33 cellular contexts compared by ENCODE assay signal in genomic region chr7:154587812-154588211, GRCh38.
DNase-seq lines count a peak whose midpoint lies in the region; ATAC-seq and TF ChIP-seq lines count a peak whose summit lies in the region.
"Had no signal": no experiment of that assay in that cellular context is flagged by ENCODE, and none has a peak within 500 bp of the region (broad histone marks: within the 10 kb centered on the region; RNA-seq: fewer than 3 reads in every experiment).

No MANE protein-coding gene starts in this region.

- H3K4me3 ChIP-seq in lung, result no peak overlapping the region
- H3K4me3 ChIP-seq in ascending aorta, result no peak overlapping the region
- H3K4me3 ChIP-seq: BLaER1, esophagus squamous epithelium, HAP-1, heart left ventricle, right lobe of liver, SJSA1, spleen, thyroid gland, vagina had no signal

- in situ Hi-C loops in KBM-7 (cut with MboI; ENCODE audit: low pct_unique_long_range_greater_than_20kb, low sequenced_read_pairs), result no loop called here

- intact Hi-C loops in ascending aorta (cut with DNase I), result no loop called here

- H3K27me3 ChIP-seq in lung (ENCODE audit: control insufficient read depth, insufficient read depth), result no peaks in the 10 kb centered on the region
- H3K27me3 ChIP-seq in ascending aorta, result no peaks in the 10 kb centered on the region
- H3K27me3 ChIP-seq: BLaER1, esophagus squamous epithelium, foreskin keratinocyte, heart left ventricle, neutrophil, right lobe of liver, SJSA1, spleen, thyroid gland, vagina had no signal

- TF ChIP-seq CTCF in lung (IDR thresholded peaks at IDR 0.05; ENCODE audit: control extremely low read depth, extremely low read depth) (no peak), ascending aorta (IDR thresholded peaks at IDR 0.05) (no peak)

- ATAC-seq in lung (ENCODE audit: insufficient read depth, low FRiP score), result no peak
- ATAC-seq in HG03108 (IDR thresholded peaks at IDR 0.05; ENCODE audit: unreplicated experiment), result no peak
- ATAC-seq: activated CD8-positive, alpha-beta memory T cell treated with anti-CD3 and anti-CD28 coated beads, Interleukin-2, amount 10 ng/mL, durations not matched to agents 7 days and 5 days; activated naive CD8-positive, alpha-beta T cell treated with anti-CD3 and anti-CD28 coated beads, Interleukin-2, amount 50 U/mL, for 24 hours; activated T-cell treated with anti-CD3 and anti-CD28 coated beads, Interleukin-2, amount 50 U/mL, for 4 hours; foreskin keratinocyte; heart left ventricle; HepG2; right lobe of liver; stimulated activated naive CD8-positive, alpha-beta T cell treated with anti-CD3 and anti-CD28 coated beads, Interleukin-15, amount 100 ng/mL, for 72 hours had no signal

- WGBS in lung, 2 donors, result 82 to 90% methylated on average over 7 to 8 of the region's 8 CpGs

- H3K27ac ChIP-seq in lung (ENCODE audit: low read depth in 1 of 2, low read length in 1 of 2) (no peak overlapping the region), ascending aorta (no peak overlapping the region)
- H3K27ac ChIP-seq: BLaER1, esophagus squamous epithelium, foreskin keratinocyte, heart left ventricle, neutrophil, right lobe of liver, RWPE1, SJSA1, spleen, thyroid gland, vagina had no signal

- H3K4me1 ChIP-seq in lung (ENCODE audit: control insufficient read depth in 2 of 2, insufficient read depth in 2 of 2, low read length in 2 of 2), result no peaks in the 10 kb centered on the region
- H3K4me1 ChIP-seq in ascending aorta, result no peaks in the 10 kb centered on the region
- H3K4me1 ChIP-seq: BLaER1, esophagus squamous epithelium, foreskin keratinocyte, HAP-1, heart left ventricle, right lobe of liver, SJSA1, spleen, thyroid gland, vagina had no signal

- H3K9me3 ChIP-seq in lung (ENCODE audit: control insufficient read depth in 2 of 2, insufficient read depth in 1 of 2, low read length in 1 of 2), result peaks cover 0 to 3% of the 10 kb centered on the region in 2 donors
- no peaks in the 10 kb centered on the region for H3K9me3 ChIP-seq in ascending aorta
- H3K9me3 ChIP-seq: BLaER1, HAP-1, neutrophil, right lobe of liver, thyroid gland, vagina had no signal

- H3K36me3 ChIP-seq in lung (ENCODE audit: control insufficient read depth in 2 of 2, insufficient read depth in 2 of 2, low read length in 2 of 2), result no peaks in the 10 kb centered on the region
- H3K36me3 ChIP-seq in ascending aorta, result no peaks in the 10 kb centered on the region
- H3K36me3 ChIP-seq: BLaER1, esophagus squamous epithelium, HAP-1, heart left ventricle, neutrophil, right lobe of liver, SJSA1, spleen, thyroid gland, vagina had no signal

- DNase-seq in COLO668 (lab: John Stamatoyannopoulos, UW; ENCODE audit: unreplicated experiment) (peak; percentile 6), NCI-H1436 (lab: John Stamatoyannopoulos, UW) (peak; percentile 92), NCI-H774 (lab: John Stamatoyannopoulos, UW) (peak; percentile 43), lung (ENCODE audit: low spot score) (peak; percentile 23), ascending aorta (ENCODE audit: low spot score in 2 of 2) (no peak), KBM-7 (no peak)
- DNase-seq: activated CD4-positive, alpha-beta T cell treated with anti-CD3 and anti-CD28 coated beads, Interleukin-2, amount 50 U/mL, for 1 hour; activated CD4-positive, CD25-positive, alpha-beta regulatory T cell; activated CD8-positive, alpha-beta memory T cell treated with anti-CD3 and anti-CD28 coated beads, Interleukin-2, amount 10 ng/mL, durations not matched to agents 7 days and 5 days; activated naive CD8-positive, alpha-beta T cell treated with anti-CD3 and anti-CD28 coated beads, Interleukin-2, amount 50 U/mL, for 24 hours; activated T-cell treated with anti-CD3 and anti-CD28 coated beads, Interleukin-2, amount 50 U/mL, for 4 hours; central memory CD4-positive, alpha-beta T cell; esophagus squamous epithelium; foreskin keratinocyte; heart left ventricle; Karpas-422; naive B cell; NCI-H187; NCI-H2227 treated with DMSO at 0.1 percent for 48 hours; NCI-H82; right lobe of liver; spleen; stimulated activated CD4-positive, alpha-beta T cell treated with anti-CD3 and anti-CD28 coated beads, Interleukin-2, amount 100 ng/mL, for 24 hours; stimulated activated naive CD8-positive, alpha-beta T cell treated with anti-CD3 and anti-CD28 coated beads, Interleukin-15, amount 100 ng/mL, for 72 hours; thyroid gland had no signal

Comparison
In these comparisons a context has a peak if more than half of its experiments do, and no peak if none do; other contexts are left out.
1. DNase-seq: peak in COLO668 (single experiment), NCI-H1436 (single experiment), NCI-H774 (single experiment) and lung (single experiment); none in ascending aorta (0 of 2) and KBM-7 (single experiment).